ENCODE assay signal across 8 cellular contexts in the genomic region with DNA sequence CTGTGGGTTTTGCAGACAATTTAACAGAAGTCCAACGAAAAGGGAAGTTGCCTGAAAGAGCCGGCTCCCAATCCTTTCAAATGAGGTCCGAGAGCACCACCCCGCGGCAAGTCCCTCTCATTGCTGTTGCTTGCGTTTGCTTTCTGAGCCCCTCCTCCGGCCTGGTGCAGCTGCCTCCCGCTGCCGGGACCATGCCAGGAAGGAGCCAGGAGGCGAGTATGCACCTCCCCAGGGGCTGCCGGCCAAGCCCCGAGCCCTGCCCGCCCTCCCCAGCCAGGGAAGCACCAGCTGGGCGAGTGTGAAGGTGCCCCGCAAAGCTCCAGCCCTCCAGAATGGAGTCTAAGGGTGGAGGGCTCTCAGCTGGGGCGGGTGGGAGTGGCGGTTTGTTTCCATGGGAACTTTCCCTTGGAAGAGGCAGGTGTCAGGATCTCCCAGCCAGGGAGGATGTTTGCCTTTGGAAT. TPM values are rescaled to one million over a fixed set of nuclear protein-coding genes. Genes with fewer than 3 reads are reported as not detected.
A peak's percentile ranks its signal among the peaks of the same experiment; 100 is the strongest.
DNase-seq lines count a peak whose midpoint lies in the region; ATAC-seq, FAIRE-seq and TF ChIP-seq lines count a peak whose summit lies in the region.

No MANE protein-coding gene starts in this region.

- no peak for FAIRE-seq in GM12878 (lab: Jason Lieb, UNC)

- H3K27ac ChIP-seq in GM12878 (ENCODE audit: control insufficient read depth, insufficient read depth): no peak overlapping the region
- no peak overlapping the region for H3K27ac ChIP-seq in iPS-20b (ENCODE audit: low read length)

- intact Hi-C loops in GM12878 (cut with micrococcal nuclease; ENCODE audit: unreplicated experiment): loop anchor here (2.0 kb wide), 1 partner anchor 1684 kb away; no protein-coding TSS in a partner anchor

- H3K9me3 ChIP-seq in GM12878 (replicated peaks; ENCODE audit: control insufficient read depth, insufficient read depth, low read length) (no peaks in the 10 kb centered on the region), iPS-20b (ENCODE audit: insufficient read depth, low read depth, low read length) (no peaks in the 10 kb centered on the region)

- ATAC-seq in GM12878 (peak; percentile 96), HG03045 (IDR thresholded peaks at IDR 0.05; ENCODE audit: unreplicated experiment) (no peak)

- in situ Hi-C loops in GM12878 (cut with MboI): loop anchor here (5.0 kb wide), 1 partner anchor 1688 kb away; no protein-coding TSS in a partner anchor

- H3K79me2 ChIP-seq in GM12878 (ENCODE audit: control insufficient read depth, insufficient read depth, low read length): no peaks in the 10 kb centered on the region

- H3K9ac ChIP-seq in GM12878 (ENCODE audit: control insufficient read depth, insufficient read depth, low read length): no peak overlapping the region
- H3K9ac ChIP-seq in iPS-20b (ENCODE audit: low read depth, low read length): no peak overlapping the region

- H3K4me1 ChIP-seq in GM12878 (ENCODE audit: control insufficient read depth, insufficient read depth, low read length): no peaks in the 10 kb centered on the region
- H3K4me1 ChIP-seq in iPS-20b (ENCODE audit: insufficient read depth, low read length): no peaks in the 10 kb centered on the region; the same call in 1 of the 2 replicates

- CTCF ChIA-PET in HEK293T (lab: Yijun Ruan, JAX) (interaction anchor here (1.0 to 1.5 kb wide), 3 partner anchors 11 to 148 kb away, joined by 4 to 6 read pairs (median 5); no protein-coding TSS in a partner anchor), GM12878 (lab: Yijun Ruan, JAX) (interaction anchor here (0.8 to 1.6 kb wide), 5 partner anchors 11 to 1684 kb away, joined by 3 to 5 read pairs (median 3); no protein-coding TSS in a partner anchor)

- DNase-seq in GDM1 (lab: John Stamatoyannopoulos, UW) (peak; percentile 64), HEK293T (ENCODE audit: extremely low spot score) (peak; percentile 91), NCI-H1417 treated with DMSO at 0.1 percent for 48 hours (lab: John Stamatoyannopoulos, UW) (peak; percentile 0), SKM-1 (lab: John Stamatoyannopoulos, UW; ENCODE audit: unreplicated experiment) (peak; percentile 93), GM12878 (ENCODE audit: low read depth, low spot score) (no peak)
- DNase-seq in stimulated activated CD4-positive, alpha-beta T cell treated with anti-CD3 and anti-CD28 coated beads, Interleukin-12 subunit alpha, Interleukin-12 subunit beta, amount 100 ng/mL, for 24 hours (ENCODE audit: low read depth in 2 of 2): peak; percentile 23 to 66

- TF ChIP-seq POLR2A in GM12878 (IDR thresholded peaks at IDR 0.05; ENCODE audit: low read depth, low read length): no peak

- H3K27me3 ChIP-seq in GM12878 (replicated peaks in 1 of 2; ENCODE audit: control insufficient read depth in 2 of 2, insufficient read depth in 2 of 2, low read length in 1 of 2) (no peaks in the 10 kb centered on the region), iPS-20b (ENCODE audit: insufficient read depth, low read length) (no peaks in the 10 kb centered on the region)

- H3K4me2 ChIP-seq in GM12878 (ENCODE audit: control insufficient read depth, insufficient read depth): no peak overlapping the region

- H4K20me1 ChIP-seq in GM12878 (ENCODE audit: control insufficient read depth, insufficient read depth): no peaks in the 10 kb centered on the region

- TF ChIP-seq EP300 in GM12878 (IDR thresholded peaks at IDR 0.05; ENCODE audit: borderline replicate concordance in 1 of 2, control insufficient read depth in 1 of 2, low read depth in 2 of 2, low read length in 2 of 2): no peak

- RAD21 ChIA-PET in GM12878 (lab: Charles Lee; ENCODE audit: unreplicated experiment): interaction anchor here (0.6 to 1.4 kb wide), 3 partner anchors 148 to 648 kb away, joined by 3 to 4 read pairs (median 4); no protein-coding TSS in a partner anchor

- TF ChIP-seq CTCF in GM12878 (IDR thresholded peaks at IDR 0.05 in 2 of 3, conservative IDR thresholded peaks at IDR 0.05 in 1 of 3; ENCODE audit: control insufficient read depth in 2 of 3, extremely low read depth in 1 of 3, insufficient read depth in 1 of 3, low read depth in 3 of 3, low read length in 3 of 3): peak; percentile 74 to 91 (median 79)

- SMC1A ChIA-PET in GM12878 (lab: Charles Lee; ENCODE audit: uncharacterized antibody, unreplicated experiment): interaction anchor here (1.1 kb wide), 1 partner anchor 421 kb away, joined by 4 read pairs; no protein-coding TSS in a partner anchor

- H3K36me3 ChIP-seq in GM12878 (ENCODE audit: control insufficient read depth in 2 of 2, insufficient read depth in 2 of 2, low read length in 1 of 2): no peaks in the 10 kb centered on the region
- no peaks in the 10 kb centered on the region for H3K36me3 ChIP-seq in iPS-20b (ENCODE audit: insufficient read depth, low read depth, low read length)

- POLR2A ChIA-PET in HEK293T (lab: Yijun Ruan, JAX) (no interaction called here), GM12878 (lab: Charles Lee) (no interaction called here)

- H3K4me3 ChIP-seq in GM12878 (no peak overlapping the region), iPS-20b (ENCODE audit: low read length) (peak overlapping the region; percentile 56; the same call in 1 of the 2 replicates)

- BruUV-seq in GM12878 (replicated peaks; lab: Mats Ljungman, UMichigan): no TSS peak

- WGBS in GM12878 (ENCODE audit: insufficient coverage, insufficient replicate concordance, low lambda C conversion rate, missing lambda C conversion rate): 10% methylated on average over 16 of the region's 17 CpGs

- peak; percentile 85 for TF ChIP-seq RAD21 in GM12878 (IDR thresholded peaks at IDR 0.05; ENCODE audit: insufficient read depth, low read depth, low read length)

- H2AFZ ChIP-seq in GM12878 (ENCODE audit: control insufficient read depth, low read depth, low read length): no peak overlapping the region

TF ChIP-seq in HEK293T, 16 proteins besides CTCF, POLR2A, EP300 and RAD21 (continues in another document):
- TF ChIP-seq FOXA1 (IDR thresholded peaks at IDR 0.05) (no peak), L3MBTL2 (conservative IDR thresholded peaks at IDR 0.05) (no peak), SP1 (IDR thresholded peaks at IDR 0.05) (no peak), TARDBP (IDR thresholded peaks at IDR 0.05) (no peak), ARNT (IDR thresholded peaks at IDR 0.05) (no peak), FOXM1 (IDR thresholded peaks at IDR 0.05; ENCODE audit: borderline replicate concordance) (no peak), NFRKB (IDR thresholded peaks at IDR 0.05) (no peak), PKNOX1 (IDR thresholded peaks at IDR 0.05) (no peak), ELF4 (IDR thresholded peaks at IDR 0.05) (no peak), BHLHE40 (IDR thresholded peaks at IDR 0.05; ENCODE audit: borderline replicate concordance) (no peak), HDGF (IDR thresholded peaks at IDR 0.05; ENCODE audit: borderline replicate concordance) (no peak), ZNF384 (IDR thresholded peaks at IDR 0.05) (no peak)

TF ChIP-seq in GM12878, 131 proteins besides CTCF, POLR2A, EP300 and RAD21 (continues in another document):
- no peak for TF ChIP-seq PAX5 (IDR thresholded peaks at IDR 0.05; ENCODE audit: borderline replicate concordance, low read depth, low read length)
- no peak for TF ChIP-seq BCL11A (IDR thresholded peaks at IDR 0.05; ENCODE audit: low read depth, low read length)
- TF ChIP-seq NBN (IDR thresholded peaks at IDR 0.05): no peak
- TF ChIP-seq CBFB (IDR thresholded peaks at IDR 0.05; ENCODE audit: low read depth): no peak
- TF ChIP-seq SPI1 (IDR thresholded peaks at IDR 0.05; ENCODE audit: borderline replicate concordance, insufficient read depth, low read depth, low read length): peak; percentile 57
- TF ChIP-seq FOXM1 (IDR thresholded peaks at IDR 0.05; ENCODE audit: low read depth, low read length): no peak
- peak; percentile 87 for TF ChIP-seq SMC3 (IDR thresholded peaks at IDR 0.05; ENCODE audit: borderline replicate concordance, low read length)
- no peak for TF ChIP-seq GABPA (IDR thresholded peaks at IDR 0.05; ENCODE audit: low read depth)

RNA-seq across cellular contexts. Expression of gene PPP2R2D, which starts 25.8 kb away (rescaled TPM):
- total RNA-seq in GM12878 (2013; cell fraction: nucleolus; rRNA removed): 64.7 and 70.5 TPM in 2 replicates
- 22.3 and 24.6 TPM in 2 replicates for total RNA-seq in GM12878 (2014; rRNA removed)
- total RNA-seq in GM12878 (2014; rRNA removed; fragmentation: Illumina TruSeq; extraction: Trizol): 21.1 and 23.8 TPM in 2 replicates
- 23.3 and 23.5 TPM in 2 replicates for total RNA-seq in GM12878 (2021)
- 8.8 TPM for polyA plus RNA-seq in GM12878 (2011; ENCODE audit: low read depth)
- polyA plus RNA-seq in GM12878 (2011; rRNA removed): 39.2 and 41.9 TPM in 2 replicates
- polyA plus RNA-seq in GM12878 (2011; cell fraction: cytosol; rRNA removed): 33.2 and 37.5 TPM in 2 replicates
- polyA plus RNA-seq in GM12878 (2011; cell fraction: nucleus; rRNA removed): 45.5 and 46.6 TPM in 2 replicates
- polyA plus RNA-seq in GM12878 (2012): 17.7 and 23.3 TPM in 2 replicates
- polyA plus RNA-seq in GM12878 (2014; fragmentation: Illumina TruSeq; extraction: Trizol): 18.1 and 20.0 TPM in 2 replicates
- polyA plus RNA-seq in GM12878 (2014; fragmentation: Nextera tagmentation; extraction: Ambion mirVana): 1 to 10 TPM; 2.8 to 3.6 TPM
- polyA plus RNA-seq in GM12878 (2014; rRNA removed): 28.8 and 29.7 TPM in 2 replicates
- 10 to 100 TPM in 1 of 2 experiments, 1 to 10 TPM in 1; 4.6 to 21.2 TPM for polyA plus RNA-seq in GM12878 (2016; fragmentation: Nextera tagmentation; extraction: Ambion mirVana)
- polyA minus RNA-seq in GM12878 (2011; rRNA and poly(A)+ RNA removed): 38.9 and 40.3 TPM in 2 replicates
- polyA minus RNA-seq in GM12878 (2011; cell fraction: cytosol; rRNA and poly(A)+ RNA removed): 13.1 and 15.6 TPM in 2 replicates
- polyA minus RNA-seq in GM12878 (2011; cell fraction: nucleus; rRNA and poly(A)+ RNA removed): 20.1 and 31.6 TPM in 2 replicates
